1 cellular context compared by ENCODE assay signal in genomic region chr12:120468271-120468845, GRCh38.
TF ChIP-seq lines count a peak whose summit lies in the region.

No MANE protein-coding gene starts in this region.

TF ChIP-seq in H1, 55 proteins besides CTCF, POLR2A, EP300 and RAD21:
- TF ChIP-seq BACH1 (IDR thresholded peaks at IDR 0.05; ENCODE audit: low read length) (no peak), EZH2 (IDR thresholded peaks at IDR 0.05; ENCODE audit: low read depth, low read length, severe bottlenecking) (no peak), CREB1 (IDR thresholded peaks at IDR 0.05) (no peak), GABPA (IDR thresholded peaks at IDR 0.05; ENCODE audit: borderline replicate concordance, insufficient read depth, low read length) (0 out of 2 replicates have a peak, but pooled peaks have one; percentile 40), RBBP5 (IDR thresholded peaks at IDR 0.05; ENCODE audit: borderline replicate concordance, low read depth, low read length) (0 out of 2 replicates have a peak, but pooled peaks have one; percentile 11), JUN (IDR thresholded peaks at IDR 0.05; ENCODE audit: low read depth, low read length) (no peak), CEBPB (IDR thresholded peaks at IDR 0.05; ENCODE audit: low read depth, low read length) (no peak), SAP30 (IDR thresholded peaks at IDR 0.05; ENCODE audit: insufficient read depth, insufficient replicate concordance, low read length) (peak; percentile 88), GTF2F1 (IDR thresholded peaks at IDR 0.05; ENCODE audit: borderline replicate concordance, low read depth, low read length) (no peak), ASH2L (IDR thresholded peaks at IDR 0.05; ENCODE audit: low read length) (no peak), SP1 (IDR thresholded peaks at IDR 0.05; ENCODE audit: low read depth, low read length) (peak; percentile 86), EGR1 (IDR thresholded peaks at IDR 0.05; ENCODE audit: borderline replicate concordance, low read depth, low read length) (no peak), TCF12 (IDR thresholded peaks at IDR 0.05; ENCODE audit: low read depth, low read length) (0 out of 2 replicates have a peak, but pooled peaks have one; percentile 20), SIN3A (conservative IDR thresholded peaks at IDR 0.05 in 1 of 2, IDR thresholded peaks at IDR 0.05 in 1 of 2; ENCODE audit: low read depth in 1 of 2, low read length in 2 of 2) (peak; percentile 44 to 87; a peak in 2 of 4 replicates), TAF1 (IDR thresholded peaks at IDR 0.05; ENCODE audit: low read depth, low read length) (peak; percentile 32; the same call in 1 of the 2 replicates), POLR2AphosphoS5 (IDR thresholded peaks at IDR 0.05; ENCODE audit: low read depth, low read length) (0 out of 2 replicates have a peak, but pooled peaks have one; percentile 22), SP4 (IDR thresholded peaks at IDR 0.05; ENCODE audit: low read length) (no peak), TEAD4 (IDR thresholded peaks at IDR 0.05; ENCODE audit: low read depth, low read length) (no peak), TBP (IDR thresholded peaks at IDR 0.05; ENCODE audit: low read depth, low read length) (0 out of 2 replicates have a peak, but pooled peaks have one; percentile 35)
- TF ChIP-seq, protein P1, sequence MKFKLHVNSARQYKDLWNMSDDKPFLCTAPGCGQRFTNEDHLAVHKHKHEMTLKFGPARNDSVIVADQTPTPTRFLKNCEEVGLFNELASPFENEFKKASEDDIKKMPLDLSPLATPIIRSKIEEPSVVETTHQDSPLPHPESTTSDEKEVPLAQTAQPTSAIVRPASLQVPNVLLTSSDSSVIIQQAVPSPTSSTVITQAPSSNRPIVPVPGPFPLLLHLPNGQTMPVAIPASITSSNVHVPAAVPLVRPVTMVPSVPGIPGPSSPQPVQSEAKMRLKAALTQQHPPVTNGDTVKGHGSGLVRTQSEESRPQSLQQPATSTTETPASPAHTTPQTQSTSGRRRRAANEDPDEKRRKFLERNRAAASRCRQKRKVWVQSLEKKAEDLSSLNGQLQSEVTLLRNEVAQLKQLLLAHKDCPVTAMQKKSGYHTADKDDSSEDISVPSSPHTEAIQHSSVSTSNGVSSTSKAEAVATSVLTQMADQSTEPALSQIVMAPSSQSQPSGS (IDR thresholded peaks at IDR 0.05; ENCODE audit: low read length) = no peak
TF ChIP-seq in H1: peak in this region for 9.
